In genomic region chr2:37090019-37090477, GRCh38 we compare ENCODE assay signal across 12 cellular contexts. TPM values are rescaled to one million over a fixed set of nuclear protein-coding genes. Genes with fewer than 3 reads are reported as not detected.
DNase-seq lines count a peak whose midpoint lies in the region; ATAC-seq, FAIRE-seq and TF ChIP-seq lines count a peak whose summit lies in the region.
"Had no signal": no experiment of that assay in that cellular context is flagged by ENCODE, and none has a peak within 500 bp of the region (broad histone marks: within the 10 kb centered on the region; RNA-seq: fewer than 3 reads in every experiment).

No MANE protein-coding gene starts in this region.

- H3K4me3 ChIP-seq in OCI-LY1 (ENCODE audit: low read depth, low read length, poor library complexity, severe bottlenecking): no peak overlapping the region

- no peaks in the 10 kb centered on the region for H3K27me3 ChIP-seq in OCI-LY1 (ENCODE audit: insufficient read depth, low read length)

- no peaks in the 10 kb centered on the region for H3K9me2 ChIP-seq in OCI-LY1 (ENCODE audit: low read depth, low read length)

- no peak for TF ChIP-seq CTCF in OCI-LY1 (IDR thresholded peaks at IDR 0.05; ENCODE audit: low read length)

- H3K9ac ChIP-seq in OCI-LY1 (ENCODE audit: low read length): no peak overlapping the region

- peak overlapping the region; percentile 4; the same call in 1 of the 2 replicates for H3K4me2 ChIP-seq in OCI-LY1 (ENCODE audit: low read length)

- peak overlapping the region; percentile 77 for H3K27ac ChIP-seq in OCI-LY1 (ENCODE audit: low read depth, low read length, poor library complexity, severe bottlenecking)
- H3K27ac ChIP-seq: epithelial cell of prostate had no signal

- H3K36me3 ChIP-seq in OCI-LY1 (ENCODE audit: insufficient read depth, low read length): peaks cover 42% of the 10 kb centered on the region

- H3K9me3 ChIP-seq in OCI-LY1 (ENCODE audit: low read length): no peaks in the 10 kb centered on the region

- ATAC-seq in GM21423 (IDR thresholded peaks at IDR 0.05; ENCODE audit: unreplicated experiment) (peak; percentile 84), HG03095 (IDR thresholded peaks at IDR 0.05; ENCODE audit: unreplicated experiment) (peak; percentile 81)

- H2AFZ ChIP-seq in OCI-LY1 (ENCODE audit: low read length): no peak overlapping the region

- peaks cover 40% of the 10 kb centered on the region for H3K4me1 ChIP-seq in OCI-LY1 (ENCODE audit: insufficient read depth, low read length, severe bottlenecking)

- H3K79me2 ChIP-seq in OCI-LY1 (ENCODE audit: insufficient read depth, low read length): peaks cover 7% of the 10 kb centered on the region; the same call in 1 of the 2 replicates

- H4K20me1 ChIP-seq in OCI-LY1 (ENCODE audit: insufficient read depth, low read length): no peaks in the 10 kb centered on the region

- DNase-seq in GM18507 (ENCODE audit: extremely low spot score, insufficient read length, low read depth): peak; percentile 28
- no peak for DNase-seq in NCI-H1417 treated with DMSO at 0.1 percent for 48 hours (lab: John Stamatoyannopoulos, UW)
- DNase-seq in mucosa of gallbladder (ENCODE audit: low spot score): no peak
- no peak for DNase-seq in NCI-H146 (lab: John Stamatoyannopoulos, UW)
- no peak for DNase-seq in NCI-H1694 treated with DMSO at 0.1 percent for 48 hours (lab: John Stamatoyannopoulos, UW)
- DNase-seq: activated CD4-positive, alpha-beta T cell treated with anti-CD3 and anti-CD28 coated beads, Interleukin-2, amount 10 ng/mL, durations not matched to agents 7 days and 5 days; CD4-positive, alpha-beta T cell; kidney glomerular epithelial cell had no signal

- peak; percentile 92 for FAIRE-seq in GM18507 (lab: Jason Lieb, UNC)

- peaks cover 7% of the 10 kb centered on the region for H3F3A ChIP-seq in OCI-LY1 (ENCODE audit: insufficient read depth, low read length)

RNA-seq across cellular contexts. Expression of gene GPATCH11, which starts 5.7 kb away (rescaled TPM):
- 5.8 TPM for total RNA-seq in mucosa of gallbladder

RNA-seq across cellular contexts. Expression of gene HEATR5B, which starts 5.9 kb away (rescaled TPM):
- 22.4 TPM for total RNA-seq in mucosa of gallbladder
